ENCODE assay signal across 12 cellular contexts in genomic region chr19:46839752-46840151, GRCh38. TPM values are rescaled to one million over a fixed set of nuclear protein-coding genes. Genes with fewer than 3 reads are reported as not detected.
A peak's percentile ranks its signal among the peaks of the same experiment; 100 is the strongest.
DNase-seq lines count a peak whose midpoint lies in the region; ATAC-seq, FAIRE-seq and TF ChIP-seq lines count a peak whose summit lies in the region.
"Had no signal": no experiment of that assay in that cellular context is flagged by ENCODE, and none has a peak within 500 bp of the region (broad histone marks: within the 10 kb centered on the region; RNA-seq: fewer than 3 reads in every experiment).

No MANE protein-coding gene starts in this region.

- H3K4me1 ChIP-seq in GM23248 (ENCODE audit: insufficient read depth): peaks cover 23% of the 10 kb centered on the region
- H3K4me1 ChIP-seq in K562 (replicated peaks in 1 of 2; ENCODE audit: control insufficient read depth in 2 of 2, insufficient read depth in 2 of 2, low read length in 2 of 2): peaks cover 33 to 35% of the 10 kb centered on the region in 2 experiments
- peaks cover 13% of the 10 kb centered on the region for H3K4me1 ChIP-seq in mucosa of descending colon (ENCODE audit: low read depth)
- H3K4me1 ChIP-seq in tibial nerve: peaks cover 0 to 51% (median 8%) of the 10 kb centered on the region in 4 donors
- H3K4me1 ChIP-seq: BLaER1 had no signal

- no peak for ATAC-seq in K562
- peak; percentile 85 for ATAC-seq in mucosa of descending colon

- H3K9me1 ChIP-seq in K562 (ENCODE audit: control insufficient read depth, insufficient read depth, low read length): peaks cover 3% of the 10 kb centered on the region

- H3K27me3 ChIP-seq in GM23248 (replicated peaks; ENCODE audit: insufficient read depth) (no peaks in the 10 kb centered on the region), K562 (ENCODE audit: control insufficient read depth in 2 of 2, insufficient read depth in 2 of 2, low read length in 2 of 2) (no peaks in the 10 kb centered on the region), tibial nerve (no peaks in the 10 kb centered on the region)
- H3K27me3 ChIP-seq: BLaER1, neutrophil, SJSA1 had no signal

- POLR2A ChIA-PET in K562 (lab: Yijun Ruan, JAX): interaction anchor here (0.6 to 1.6 kb wide), 5 partner anchors 8 to 67 kb away, joined by 3 to 7 read pairs (median 4); partner anchors contain the start of gene SLC1A5

- H3K4me2 ChIP-seq in GM23248 (ENCODE audit: unreplicated experiment) (no peak overlapping the region), K562 (ENCODE audit: insufficient read depth, low read length) (no peak overlapping the region)
- H3K4me2 ChIP-seq: BLaER1 had no signal

- H3K9me2 ChIP-seq in GM23248 (ENCODE audit: insufficient read depth): no peaks in the 10 kb centered on the region

- H4K20me1 ChIP-seq in GM23248 (ENCODE audit: insufficient read depth) (no peaks in the 10 kb centered on the region), K562 (replicated peaks; ENCODE audit: control insufficient read depth, insufficient read depth, low read length) (0 out of 2 replicates have a peak, but pooled peaks cover 4% of the 10 kb centered on the region)

- H2AFZ ChIP-seq in GM23248 (no peak overlapping the region), K562 (ENCODE audit: low read depth, low read length) (no peak overlapping the region)

- no TSS peak for BruUV-seq in K562 (replicated peaks; lab: Mats Ljungman, UMichigan)

- CTCF ChIA-PET in K562 (lab: Yijun Ruan, JAX; ENCODE audit: low intra/inter-chr PET ratio): interaction anchor here (1.1 to 2.8 kb wide), 3 partner anchors 82 to 135 kb away, joined by 3 to 42 read pairs (median 5); no protein-coding TSS in a partner anchor

- no peaks in the 10 kb centered on the region for H3K9me3 ChIP-seq in GM23248 (ENCODE audit: low read depth)
- no peaks in the 10 kb centered on the region for H3K9me3 ChIP-seq in K562 (replicated peaks; ENCODE audit: control insufficient read depth, insufficient read depth, low read depth, low read length)
- no peaks in the 10 kb centered on the region for H3K9me3 ChIP-seq in mucosa of descending colon
- H3K9me3 ChIP-seq in tibial nerve: no peaks in the 10 kb centered on the region
- H3K9me3 ChIP-seq: BLaER1, neutrophil, SJSA1 had no signal

- H3K4me3 ChIP-seq in GM23248 (no peak overlapping the region), K562 (no peak overlapping the region), mucosa of descending colon (no peak overlapping the region), tibial nerve (no peak overlapping the region)
- H3K4me3 ChIP-seq: BLaER1, SJSA1 had no signal

- in situ Hi-C loops in GM23248 (cut with MboI): no loop called here
- in situ Hi-C loops in K562 (cut with MboI): loop anchor here (5.0 kb wide), 1 partner anchor 72 kb away; no protein-coding TSS in a partner anchor

- no peak for TF ChIP-seq RAD21 in K562 (CRISPR knock-in tag; conservative IDR thresholded peaks at IDR 0.05 in 1 of 2, IDR thresholded peaks at IDR 0.05 in 1 of 2)

- TF ChIP-seq CTCF in K562 (IDR thresholded peaks at IDR 0.05 in 2 of 3, conservative IDR thresholded peaks at IDR 0.05 in 1 of 3; ENCODE audit: insufficient read depth in 2 of 3, low read depth in 1 of 3, low read length in 3 of 3) (no peak), mucosa of descending colon (IDR thresholded peaks at IDR 0.05) (no peak), tibial nerve (IDR thresholded peaks at IDR 0.05) (no peak)

- H3K9ac ChIP-seq in GM23248 (peak overlapping the region; percentile 2), K562 (ENCODE audit: insufficient read depth in 1 of 2, low read depth in 2 of 2, low read length in 2 of 2) (no peak overlapping the region)
- H3K9ac ChIP-seq: BLaER1 had no signal

- no peak for FAIRE-seq in K562 (lab: Jason Lieb, UNC)
- FAIRE-seq: endometrium had no signal

- peak overlapping the region; percentile 56 for H3K27ac ChIP-seq in GM23248
- no peak overlapping the region for H3K27ac ChIP-seq in K562 (ENCODE audit: extremely low read depth, low read depth, low read length)
- peak overlapping the region in 3 of 4 donors; percentile 37 to 77 (median 69) for H3K27ac ChIP-seq in tibial nerve
- no peak overlapping the region for H3K27ac ChIP-seq in caudate nucleus (ENCODE audit: low read depth, low read length)
- H3K27ac ChIP-seq: BLaER1, neutrophil, SJSA1 had no signal

- peaks cover 14% of the 10 kb centered on the region; the same call in 1 of the 2 replicates for H3K36me3 ChIP-seq in GM23248 (ENCODE audit: low read depth)
- peaks cover 66% of the 10 kb centered on the region for H3K36me3 ChIP-seq in K562 (ENCODE audit: control insufficient read depth, insufficient read depth, low read length)
- H3K36me3 ChIP-seq in mucosa of descending colon (ENCODE audit: low read depth): no peaks in the 10 kb centered on the region
- peaks cover 0 to 64% (median 10%) of the 10 kb centered on the region in 3 donors for H3K36me3 ChIP-seq in tibial nerve

- 54 to 55% methylated on average over 6 of the region's 6 CpGs for WGBS in GM23248 (ENCODE audit: low coverage in 1 of 2, low lambda C conversion rate in 2 of 2, missing lambda C conversion rate in 2 of 2), 2 experiments
- WGBS in K562 (ENCODE audit: insufficient coverage, low coverage, missing lambda C conversion rate): 83% methylated on average over 6 of the region's 6 CpGs
- WGBS in tibial nerve, 2 donors: 78 to 79% methylated on average over 6 of the region's 6 CpGs

- intact Hi-C loops in K562 (cut with micrococcal nuclease) (loop anchor here (1.0 kb wide), 1 partner anchor 82 kb away; no protein-coding TSS in a partner anchor), mucosa of descending colon (cut with DNase I, micrococcal nuclease) (loop anchor here (2.0 to 5.0 kb wide), 2 partner anchors 72 to 83 kb away; no protein-coding TSS in a partner anchor), cardiac septum (cut with DNase I) (loop anchor here (1.0 kb wide), 1 partner anchor 82 kb away; no protein-coding TSS in a partner anchor)

- H3K79me2 ChIP-seq in GM23248 (ENCODE audit: insufficient read depth) (peaks cover 38% of the 10 kb centered on the region), K562 (ENCODE audit: control insufficient read depth, insufficient read depth, low read length) (peaks cover 21% of the 10 kb centered on the region)

- TF ChIP-seq EP300 in K562 (IDR thresholded peaks at IDR 0.05; ENCODE audit: low read length) (no peak), tibial nerve (IDR thresholded peaks at IDR 0.05) (no peak)

- TF ChIP-seq POLR2A in K562 (conservative IDR thresholded peaks at IDR 0.05) (no peak), tibial nerve (IDR thresholded peaks at IDR 0.05) (no peak)

- DNase-seq in GM23248 (peak; percentile 40), K562 (ENCODE audit: extremely low read depth in 1 of 4, low spot score in 3 of 4) (peak in 1 of 4 experiments; percentile 16), mucosa of descending colon (peak in 2 of 3 donors; percentile 77 to 82), tibial nerve (ENCODE audit: low spot score in 2 of 2) (no peak), cardiac septum (ENCODE audit: low spot score) (no peak), NCI-H748 treated with DMSO at 0.1 percent for 48 hours (lab: John Stamatoyannopoulos, UW) (no peak), caudate nucleus (lab: John Stamatoyannopoulos, UW) (no peak), HCEC 1CT (no peak)

- peaks cover 37% of the 10 kb centered on the region for H3F3A ChIP-seq in GM23248 (ENCODE audit: insufficient read depth)

RNA-seq across cellular contexts. Expression of gene AP2S1, which starts 10.9 kb away (rescaled TPM):
- total RNA-seq in GM23248 (2014; rRNA removed; shearing (Covaris generic)): 224 and 231 TPM in 2 replicates
- polyA plus RNA-seq in GM23248 (2016; fragmentation: Nextera tagmentation; extraction: Ambion mirVana) (584 and 619 TPM in 2 replicates), K562 (2011; rRNA removed) (136 and 171 TPM in 2 replicates), K562 (2014; fragmentation: Illumina TruSeq; extraction: Trizol) (118 and 172 TPM in 2 replicates), K562 (2014; fragmentation: Nextera tagmentation; extraction: Ambion mirVana) (10 to 100 TPM; 32.4 to 72.0 TPM), K562 (2014; rRNA removed) (196 and 212 TPM in 2 replicates)
- total RNA-seq in K562 (2011; cell fraction: chromatin; rRNA removed; ENCODE audit: low replicate concordance): 19.6 and 27.0 TPM in 2 replicates
- 40.3 and 42.5 TPM in 2 replicates for total RNA-seq in K562 (2011; cell fraction: nucleolus; rRNA removed)
- 31.1 and 45.0 TPM in 2 replicates for total RNA-seq in K562 (2011; cell fraction: nucleoplasm; rRNA removed)
- total RNA-seq in K562 (2014; rRNA removed) (294 and 338 TPM in 2 replicates), K562 (2014; rRNA removed; fragmentation: Illumina TruSeq; extraction: Trizol) (95.3 and 97.5 TPM in 2 replicates), K562 (2015; rRNA removed; fragmentation: Illumina TruSeq; extraction: Trizol) (131 and 143 TPM in 2 replicates), K562 (2021) (254 and 263 TPM in 2 replicates), mucosa of descending colon (100 to 1,000 TPM in 2 of 3 donors, 10 to 100 TPM in 1; 90.8 to 141 (median 107) TPM), tibial nerve (100 to 1,000 TPM in 1 of 4 donors, 10 to 100 TPM in 3; 32.1 to 108 (median 64.6) TPM), cardiac septum (77.3 TPM)
- 201 and 310 TPM in 2 replicates for polyA plus RNA-seq in K562 (2011; cell fraction: cytosol; rRNA removed)
- polyA plus RNA-seq in K562 (2011; cell fraction: nucleus; rRNA removed): 91.4 and 98.6 TPM in 2 replicates
- polyA plus RNA-seq in K562 (2012): 190 and 267 TPM in 2 replicates
- polyA minus RNA-seq in K562 (2011; rRNA and poly(A)+ RNA removed): 57.4 and 64.7 TPM in 2 replicates
- polyA minus RNA-seq in K562 (2011; cell fraction: cytosol; rRNA and poly(A)+ RNA removed): 73.8 and 86.9 TPM in 2 replicates
- polyA minus RNA-seq in K562 (2011; cell fraction: nucleus; rRNA and poly(A)+ RNA removed): 14.7 and 22.1 TPM in 2 replicates

RNA-seq across cellular contexts. Expression of gene ARHGAP35, which starts 21.0 kb away (rescaled TPM):
- total RNA-seq in GM23248 (2014; rRNA removed; shearing (Covaris generic)): 35.2 and 39.5 TPM in 2 replicates
- polyA plus RNA-seq in GM23248 (2016; fragmentation: Nextera tagmentation; extraction: Ambion mirVana) (13.5 and 13.9 TPM in 2 replicates), K562 (2011; rRNA removed) (9.8 and 10.2 TPM in 2 replicates), K562 (2014; fragmentation: Illumina TruSeq; extraction: Trizol) (15.7 and 18.6 TPM in 2 replicates), K562 (2014; fragmentation: Nextera tagmentation; extraction: Ambion mirVana) (1 to 10 TPM in 1 of 2 experiments, under 1 TPM in 1; 0.27 to 1.1 TPM), K562 (2014; rRNA removed) (7.6 and 9.4 TPM in 2 replicates)
- total RNA-seq in K562 (2011; cell fraction: chromatin; rRNA removed; ENCODE audit: low replicate concordance): 56.5 and 65.8 TPM in 2 replicates
- 33.2 and 33.8 TPM in 2 replicates for total RNA-seq in K562 (2011; cell fraction: nucleolus; rRNA removed)
- 42.5 and 45.8 TPM in 2 replicates for total RNA-seq in K562 (2011; cell fraction: nucleoplasm; rRNA removed)
- total RNA-seq in K562 (2014; rRNA removed) (10.2 and 13.8 TPM in 2 replicates), K562 (2014; rRNA removed; fragmentation: Illumina TruSeq; extraction: Trizol) (13.9 TPM in 2 replicates), K562 (2015; rRNA removed; fragmentation: Illumina TruSeq; extraction: Trizol) (16.0 and 16.2 TPM in 2 replicates), K562 (2021) (24.5 and 26.4 TPM in 2 replicates), mucosa of descending colon (10 to 100 TPM; 56.5 to 85.3 (median 82.7) TPM), tibial nerve (10 to 100 TPM; 43.3 to 50.3 (median 48.6) TPM), cardiac septum (93.0 TPM)
- 7.1 and 11.1 TPM in 2 replicates for polyA plus RNA-seq in K562 (2011; cell fraction: cytosol; rRNA removed)
- polyA plus RNA-seq in K562 (2011; cell fraction: nucleus; rRNA removed): 10.6 and 12.9 TPM in 2 replicates
- polyA plus RNA-seq in K562 (2012): 16.8 and 21.4 TPM in 2 replicates
- polyA minus RNA-seq in K562 (2011; rRNA and poly(A)+ RNA removed): 26.2 and 28.7 TPM in 2 replicates
- polyA minus RNA-seq in K562 (2011; cell fraction: cytosol; rRNA and poly(A)+ RNA removed): 16.0 and 16.7 TPM in 2 replicates
- 16.4 and 22.9 TPM in 2 replicates for polyA minus RNA-seq in K562 (2011; cell fraction: nucleus; rRNA and poly(A)+ RNA removed)

RNA-seq across cellular contexts. Expression of gene SLC1A5, which starts 51.4 kb away (rescaled TPM):
- 426 and 456 TPM in 2 replicates for total RNA-seq in GM23248 (2014; rRNA removed; shearing (Covaris generic))
- polyA plus RNA-seq in GM23248 (2016; fragmentation: Nextera tagmentation; extraction: Ambion mirVana) (367 and 393 TPM in 2 replicates), K562 (2011; rRNA removed) (134 and 227 TPM in 2 replicates), K562 (2014; fragmentation: Illumina TruSeq; extraction: Trizol) (250 and 336 TPM in 2 replicates), K562 (2014; fragmentation: Nextera tagmentation; extraction: Ambion mirVana) (10 to 100 TPM; 31.2 to 42.0 TPM), K562 (2014; rRNA removed) (169 and 256 TPM in 2 replicates)
- 143 and 394 TPM in 2 replicates for total RNA-seq in K562 (2011; cell fraction: chromatin; rRNA removed; ENCODE audit: low replicate concordance)
- total RNA-seq in K562 (2011; cell fraction: nucleolus; rRNA removed): 510 and 601 TPM in 2 replicates
- 377 and 409 TPM in 2 replicates for total RNA-seq in K562 (2011; cell fraction: nucleoplasm; rRNA removed)
- total RNA-seq in K562 (2014; rRNA removed) (257 and 266 TPM in 2 replicates), K562 (2014; rRNA removed; fragmentation: Illumina TruSeq; extraction: Trizol) (77.5 and 94.9 TPM in 2 replicates), K562 (2015; rRNA removed; fragmentation: Illumina TruSeq; extraction: Trizol) (113 and 122 TPM in 2 replicates), K562 (2021) (398 and 417 TPM in 2 replicates), mucosa of descending colon (100 to 1,000 TPM in 1 of 3 donors, 10 to 100 TPM in 2; 54.7 to 101 (median 89.2) TPM), tibial nerve (100 to 1,000 TPM in 1 of 4 donors, 10 to 100 TPM in 3; 76.8 to 107 (median 83.4) TPM), cardiac septum (6.8 TPM)
- polyA plus RNA-seq in K562 (2011; cell fraction: cytosol; rRNA removed): 233 and 332 TPM in 2 replicates
- 141 and 179 TPM in 2 replicates for polyA plus RNA-seq in K562 (2011; cell fraction: nucleus; rRNA removed)
- polyA plus RNA-seq in K562 (2012): 221 and 421 TPM in 2 replicates
- polyA minus RNA-seq in K562 (2011; rRNA and poly(A)+ RNA removed): 150 and 164 TPM in 2 replicates
- polyA minus RNA-seq in K562 (2011; cell fraction: cytosol; rRNA and poly(A)+ RNA removed): 145 and 162 TPM in 2 replicates
- polyA minus RNA-seq in K562 (2011; cell fraction: nucleus; rRNA and poly(A)+ RNA removed): 58.6 and 64.8 TPM in 2 replicates

Comparison
In these comparisons a context has a peak if more than half of its experiments do, and no peak if none do; other contexts are left out.
1. DNase-seq: peak in GM23248 (single experiment) and mucosa of descending colon (2 of 3); none in tibial nerve (0 of 2), cardiac septum (single experiment), NCI-H748 treated with DMSO at 0.1 percent for 48 hours (single experiment), caudate nucleus (0 of 61) and HCEC 1CT (single experiment).
2. H3K27ac ChIP-seq: peak in GM23248 (single experiment) and tibial nerve (3 of 4); none in K562 (single experiment) and caudate nucleus (single experiment).